ENCODE assay signal across 1 cellular context in the genomic region with DNA sequence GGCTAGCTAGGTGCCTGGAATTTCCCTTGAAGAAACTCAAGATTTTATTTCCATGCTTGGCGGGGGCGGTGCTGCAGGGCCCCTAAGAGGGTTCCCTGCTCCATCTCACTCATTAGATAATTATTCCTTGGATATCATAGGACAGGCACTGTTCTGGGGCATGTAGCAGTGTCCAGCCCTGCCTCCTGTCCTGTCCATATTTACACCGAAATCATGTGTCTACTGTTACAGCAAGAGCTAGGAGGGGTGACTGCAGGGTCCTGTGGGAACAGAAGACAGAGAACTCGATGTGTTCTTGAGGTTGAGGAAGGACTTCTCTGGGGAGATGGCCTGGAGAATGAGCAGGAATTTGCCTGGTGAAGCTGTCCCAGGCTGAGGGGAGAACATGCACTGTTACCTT.
TF ChIP-seq lines count a peak whose summit lies in the region.

No MANE protein-coding gene starts in this region.

TF ChIP-seq in IMR-90, 13 proteins besides CTCF, POLR2A, EP300 and RAD21:
- TF ChIP-seq MAFK (IDR thresholded peaks at IDR 0.05; ENCODE audit: low read depth, low read length) = no peak
